In the genomic region with DNA sequence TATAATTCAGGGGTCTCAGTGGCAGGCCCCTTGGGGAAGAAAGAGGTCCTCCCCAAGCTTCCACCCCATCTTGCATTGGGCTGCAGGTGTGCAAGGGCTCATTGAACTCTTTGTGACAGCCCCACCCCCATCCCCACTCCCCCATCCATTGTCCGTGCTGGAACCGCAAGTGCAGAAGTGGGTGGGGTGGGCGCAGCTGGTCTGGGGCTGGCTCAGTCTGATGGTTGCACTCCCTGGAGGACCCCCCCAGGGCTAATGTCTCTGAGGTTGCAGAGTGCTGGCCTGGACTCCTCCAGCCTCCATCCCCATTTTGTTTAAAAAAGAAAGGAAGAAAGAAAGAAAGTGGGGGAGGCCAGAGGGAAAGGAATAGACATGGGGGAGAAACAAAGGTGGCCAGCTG, we compare ENCODE assay signal across 24 cellular contexts.
"Had no signal": no experiment of that assay in that cellular context is flagged by ENCODE, and none has a peak within 500 bp of the region (broad histone marks: within the 10 kb centered on the region; RNA-seq: fewer than 3 reads in every experiment).

No MANE protein-coding gene starts in this region.

- ATAC-seq: gastrocnemius medialis, heart right ventricle, left colon, left lobe of liver, lower lobe of right lung, mucosa of descending colon had no signal

- H3K36me3 ChIP-seq: esophagus squamous epithelium, gastrocnemius medialis, heart right ventricle, left ventricle myocardium inferior, lower lobe of right lung had no signal

- H3K4me2 ChIP-seq: hepatocyte had no signal

- DNase-seq: cerebellar nuclear complex; dermis blood vessel endothelial cell; dorsolateral prefrontal cortex; effector CD4-positive, alpha-beta T cell; effector memory CD4-positive, alpha-beta T cell; esophagus squamous epithelium; foreskin fibroblast; foreskin melanocyte; gastrocnemius medialis; glutamatergic neuron; heart right ventricle; hypothalamus; immature natural killer cell; islet precursor cell; kidney; kidney glomerular epithelial cell; left colon; left ventricle myocardium inferior; lower lobe of right lung; mesenchymal stem cell; mucosa of descending colon had no signal

- H2AFZ ChIP-seq: hepatocyte had no signal

- H3K27me3 ChIP-seq: dorsolateral prefrontal cortex, gastrocnemius medialis, hepatocyte had no signal

- H3K4me1 ChIP-seq: gastrocnemius medialis, heart right ventricle, left ventricle myocardium inferior, lower lobe of right lung had no signal

- H3K27ac ChIP-seq: coronary artery, dorsolateral prefrontal cortex, esophagus squamous epithelium, gastrocnemius medialis, heart right ventricle, hepatocyte, left ventricle myocardium inferior, lower lobe of right lung had no signal

- H3K9me3 ChIP-seq: esophagus squamous epithelium, gastrocnemius medialis, heart right ventricle, left ventricle myocardium inferior, lower lobe of right lung, mucosa of descending colon had no signal

- H3K4me3 ChIP-seq: coronary artery, dorsolateral prefrontal cortex, esophagus squamous epithelium, gastrocnemius medialis, heart right ventricle, hepatocyte, left ventricle myocardium inferior, lower lobe of right lung, mucosa of descending colon had no signal
